ENCODE assay signal across 10 cellular contexts in genomic region chr7:141362580-141363435, GRCh38.
DNase-seq lines count a peak whose midpoint lies in the region; ATAC-seq, FAIRE-seq and TF ChIP-seq lines count a peak whose summit lies in the region.
"Had no signal": no experiment of that assay in that cellular context is flagged by ENCODE, and none has a peak within 500 bp of the region (broad histone marks: within the 10 kb centered on the region; RNA-seq: fewer than 3 reads in every experiment).

No MANE protein-coding gene starts in this region.

- H3K4me3 ChIP-seq in SK-N-SH (ENCODE audit: low read depth in 2 of 2, low read length in 1 of 2): no peak overlapping the region
- no peak overlapping the region for H3K4me3 ChIP-seq in right cardiac atrium (ENCODE audit: low read length)
- H3K4me3 ChIP-seq: testis had no signal

- H3K4me1 ChIP-seq in SK-N-SH (ENCODE audit: control insufficient read depth in 1 of 2, insufficient read depth in 2 of 2, low read depth in 1 of 2, low read length in 1 of 2): peaks cover 0 to 35% of the 10 kb centered on the region in 2 experiments; a peak in 2 of 4 replicates
- H3K4me1 ChIP-seq in right cardiac atrium (ENCODE audit: control insufficient read depth, insufficient read depth, low read length): peaks cover 12% of the 10 kb centered on the region
- H3K4me1 ChIP-seq: testis had no signal

- no peaks in the 10 kb centered on the region for H4K20me1 ChIP-seq in SK-N-SH (ENCODE audit: insufficient read depth)

- WGBS in SK-N-SH (ENCODE audit: low lambda C conversion rate): 43% methylated on average over 13 of the region's 13 CpGs
- WGBS in right cardiac atrium: 48% methylated on average over 13 of the region's 13 CpGs

- H3K4me2 ChIP-seq in SK-N-SH: no peak overlapping the region

- no peaks in the 10 kb centered on the region for H3K79me2 ChIP-seq in SK-N-SH (ENCODE audit: insufficient read depth)

- no peaks in the 10 kb centered on the region for H3K9me2 ChIP-seq in SK-N-SH

- no peak; the same call in 1 of the 2 replicates for TF ChIP-seq RAD21 in SK-N-SH (IDR thresholded peaks at IDR 0.05; ENCODE audit: low read length)

- DNase-seq in SK-N-SH (peak; percentile 32), astrocyte of the hippocampus (ENCODE audit: low read depth, low spot score) (peak; percentile 94), right cardiac atrium (no peak), MV-4-11 (lab: John Stamatoyannopoulos, UW) (no peak), frontal cortex (ENCODE audit: low spot score in 2 of 2) (no peak), NCI-H2227 treated with DMSO at 0.1 percent for 48 hours (lab: John Stamatoyannopoulos, UW) (no peak)
- no peak for DNase-seq in NK-92 treated with Interleukin-12 subunit alpha and Interleukin-12 subunit beta, amount 100 ng/mL, for 24 hours (lab: John Stamatoyannopoulos, UW)
- DNase-seq: NCI-H2029 treated with DMSO at 0.1 percent for 48 hours, testis had no signal

- H3K27ac ChIP-seq in SK-N-SH (ENCODE audit: low read depth in 2 of 2, low read length in 1 of 2) (peak overlapping the region in 1 of 2 experiments; percentile 76; a peak in 2 of 4 replicates), right cardiac atrium (ENCODE audit: low read length) (peak overlapping the region; percentile 100)
- H3K27ac ChIP-seq: testis had no signal

- no peak for FAIRE-seq in frontal cortex (lab: Jason Lieb, UNC)

- no peak for TF ChIP-seq EP300 in SK-N-SH (IDR thresholded peaks at IDR 0.05; ENCODE audit: borderline replicate concordance in 1 of 2, low read depth in 1 of 2, low read length in 1 of 2)

- H3K9me3 ChIP-seq in SK-N-SH (no peaks in the 10 kb centered on the region), right cardiac atrium (ENCODE audit: control insufficient read depth, low read length) (no peaks in the 10 kb centered on the region)
- H3K9me3 ChIP-seq: testis had no signal

- H3F3A ChIP-seq in SK-N-SH (replicated peaks; ENCODE audit: insufficient read depth): no peaks in the 10 kb centered on the region

- intact Hi-C loops in right cardiac atrium (cut with DNase I): no loop called here

- CTCF ChIA-PET in SK-N-SH (lab: Yijun Ruan, JAX): no interaction called here

- no peak for TF ChIP-seq CTCF in SK-N-SH (IDR thresholded peaks at IDR 0.05)

- H3K36me3 ChIP-seq in SK-N-SH (replicated peaks in 1 of 2; ENCODE audit: control insufficient read depth in 1 of 2, insufficient read depth in 2 of 2, low read length in 1 of 2): no peaks in the 10 kb centered on the region

- POLR2A ChIA-PET in SK-N-SH (lab: Yijun Ruan, JAX): no interaction called here

- H3K27me3 ChIP-seq in SK-N-SH (ENCODE audit: insufficient read depth) (no peaks in the 10 kb centered on the region), right cardiac atrium (ENCODE audit: control insufficient read depth, insufficient read depth) (no peaks in the 10 kb centered on the region)
- H3K27me3 ChIP-seq: testis had no signal

- ATAC-seq in SK-N-SH treated with all-trans-retinoic acid at 6 μM for 48 hours: no peak
- ATAC-seq in right cardiac atrium: peak; percentile 47 to 64

- H2AFZ ChIP-seq in SK-N-SH (ENCODE audit: low read depth): no peak overlapping the region

- H3K9ac ChIP-seq in SK-N-SH: no peak overlapping the region

TF ChIP-seq in SK-N-SH, 30 proteins besides CTCF, POLR2A, EP300 and RAD21 (continues in another document):
- no peak for TF ChIP-seq IRF3 (IDR thresholded peaks at IDR 0.05; ENCODE audit: low read depth, low read length)
- TF ChIP-seq GATA2 (CRISPR knock-in tag; IDR thresholded peaks at IDR 0.05): no peak; the same call in 1 of the 2 replicates
- TF ChIP-seq CHD2 (IDR thresholded peaks at IDR 0.05; ENCODE audit: low read length, partially characterized antibody): no peak
- TF ChIP-seq EZH2phosphoT487 (IDR thresholded peaks at IDR 0.05; ENCODE audit: borderline replicate concordance, low read depth): no peak
- no peak for TF ChIP-seq YY1 (IDR thresholded peaks at IDR 0.05; ENCODE audit: low read depth)
- no peak for TF ChIP-seq RCOR1 (IDR thresholded peaks at IDR 0.05; ENCODE audit: low read length)
- TF ChIP-seq MEF2A (IDR thresholded peaks at IDR 0.05; ENCODE audit: borderline replicate concordance, low read depth): no peak
- TF ChIP-seq TAF1 (IDR thresholded peaks at IDR 0.05; ENCODE audit: borderline replicate concordance, low read depth, low read length): no peak
- TF ChIP-seq NFIC (IDR thresholded peaks at IDR 0.05; ENCODE audit: borderline replicate concordance): no peak
- TF ChIP-seq JUND (IDR thresholded peaks at IDR 0.05): no peak
- no peak for TF ChIP-seq USF1 (IDR thresholded peaks at IDR 0.05; ENCODE audit: borderline replicate concordance, low read depth)
- TF ChIP-seq PBX3 (IDR thresholded peaks at IDR 0.05): no peak
- TF ChIP-seq FOXJ3 (CRISPR knock-in tag; IDR thresholded peaks at IDR 0.05): no peak
- no peak for TF ChIP-seq RFX5 (IDR thresholded peaks at IDR 0.05; ENCODE audit: low read length)
- no peak for TF ChIP-seq GABPA (IDR thresholded peaks at IDR 0.05; ENCODE audit: low read depth)

TF ChIP-seq in SK-N-SH treated with all-trans-retinoic acid at 6 μM for 48 hours, 23 proteins besides CTCF, POLR2A, EP300 and RAD21:
- TF ChIP-seq ZNF70 (CRISPR knock-in tag; IDR thresholded peaks at IDR 0.05): no peak
- no peak for TF ChIP-seq RARB (CRISPR knock-in tag; IDR thresholded peaks at IDR 0.05)
- TF ChIP-seq CREB5 (CRISPR knock-in tag; IDR thresholded peaks at IDR 0.05; ENCODE audit: low read depth): no peak
- no peak for TF ChIP-seq ZFP30 (CRISPR knock-in tag; IDR thresholded peaks at IDR 0.05)
- no peak for TF ChIP-seq PPARA (CRISPR knock-in tag; IDR thresholded peaks at IDR 0.05; ENCODE audit: borderline replicate concordance)
- no peak for TF ChIP-seq ZC3H10 (CRISPR knock-in tag; IDR thresholded peaks at IDR 0.05)
- TF ChIP-seq OSR1 (CRISPR knock-in tag; IDR thresholded peaks at IDR 0.05): no peak
- TF ChIP-seq BACH2 (CRISPR knock-in tag; IDR thresholded peaks at IDR 0.05; ENCODE audit: borderline replicate concordance): no peak
- TF ChIP-seq GLIS3 (CRISPR knock-in tag; IDR thresholded peaks at IDR 0.05): no peak
- no peak for TF ChIP-seq ZFP3 (CRISPR knock-in tag; IDR thresholded peaks at IDR 0.05)
- TF ChIP-seq SNAI2 (CRISPR knock-in tag; IDR thresholded peaks at IDR 0.05): no peak
- no peak for TF ChIP-seq TCF4 (CRISPR knock-in tag; IDR thresholded peaks at IDR 0.05; ENCODE audit: borderline replicate concordance)

Comparison
In these comparisons a context has a peak if more than half of its experiments do, and no peak if none do; other contexts are left out.
1. DNase-seq: peak in SK-N-SH (single experiment) and astrocyte of the hippocampus (single experiment); none in right cardiac atrium (0 of 3), NK-92 treated with Interleukin-12 subunit alpha and Interleukin-12 subunit beta, amount 100 ng/mL, for 24 hours (single experiment), MV-4-11 (single experiment), frontal cortex (0 of 2) and NCI-H2227 treated with DMSO at 0.1 percent for 48 hours (single experiment).